Comparison of ENCODE assay signal across 4 cellular contexts in genomic region chr1:16936580-16936979, GRCh38. TPM values are rescaled to one million over a fixed set of nuclear protein-coding genes. Genes with fewer than 3 reads are reported as not detected.
"Had no signal": no experiment of that assay in that cellular context is flagged by ENCODE, and none has a peak within 500 bp of the region (broad histone marks: within the 10 kb centered on the region; RNA-seq: fewer than 3 reads in every experiment).

No MANE protein-coding gene starts in this region.

RNA-seq across cellular contexts. Expression of gene RNU1-2, which starts 40.8 kb away (rescaled TPM):
- total RNA-seq: GM23248, H4, HT1080 had no signal
- polyA plus RNA-seq: GM23248, IgD-negative memory B cell had no signal

RNA-seq across cellular contexts. Expression of gene MFAP2, which starts 43.8 kb away (rescaled TPM):
- total RNA-seq: HT1080 had no signal
